Comparison of ENCODE assay signal across 13 cellular contexts in genomic region chr1:110130113-110130591, GRCh38. TPM values are rescaled to one million over a fixed set of nuclear protein-coding genes. Genes with fewer than 3 reads are reported as not detected.
A peak's percentile ranks its signal among the peaks of the same experiment; 100 is the strongest.
DNase-seq lines count a peak whose midpoint lies in the region; TF ChIP-seq lines count a peak whose summit lies in the region.
"Had no signal": no experiment of that assay in that cellular context is flagged by ENCODE, and none has a peak within 500 bp of the region (broad histone marks: within the 10 kb centered on the region; RNA-seq: fewer than 3 reads in every experiment).

No MANE protein-coding gene starts in this region.

- H3K36me3 ChIP-seq in A673 (ENCODE audit: insufficient read depth, low read length, poor library complexity, severe bottlenecking) (no peaks in the 10 kb centered on the region), esophagus muscularis mucosa (no peaks in the 10 kb centered on the region), adrenal gland (replicated peaks in 1 of 2) (no peaks in the 10 kb centered on the region)

- CTCF ChIA-PET in A673 (lab: Charles Lee), result no interaction called here

- no TSS peak for BruUV-seq in A673 (replicated peaks; lab: Mats Ljungman, UMichigan)

- no peak for TF ChIP-seq EP300 in esophagus muscularis mucosa (IDR thresholded peaks at IDR 0.05)

- H3K27me3 ChIP-seq in A673 (replicated peaks; ENCODE audit: insufficient read depth, low read depth, low read length, poor library complexity) (peaks cover 70% of the 10 kb centered on the region), esophagus muscularis mucosa (peaks cover 0 to 39% (median 10%) of the 10 kb centered on the region in 4 donors), adrenal gland (peaks cover 10% of the 10 kb centered on the region)

- TF ChIP-seq CTCF in A673 (conservative IDR thresholded peaks at IDR 0.05; ENCODE audit: low read depth, low read length), result 0 out of 2 replicates have a peak, but pooled peaks have one; percentile 18
- peak; percentile 29 for TF ChIP-seq CTCF in GM13977 (IDR thresholded peaks at IDR 0.05; ENCODE audit: extremely low read depth, insufficient read depth, missing control alignments)
- peak in 1 of 3 experiments; percentile 12 for TF ChIP-seq CTCF in esophagus muscularis mucosa (IDR thresholded peaks at IDR 0.05)
- no peak for TF ChIP-seq CTCF in adrenal gland (IDR thresholded peaks at IDR 0.05)

- intact Hi-C loops in A673 (cut with micrococcal nuclease; ENCODE audit: unreplicated experiment) (no loop called here), esophagus muscularis mucosa (cut with DNase I) (no loop called here), adrenal gland (cut with DNase I) (no loop called here)

- TF ChIP-seq POLR2A in esophagus muscularis mucosa (IDR thresholded peaks at IDR 0.05; ENCODE audit: low read depth), result no peak
- TF ChIP-seq POLR2A in adrenal gland (IDR thresholded peaks at IDR 0.05), result no peak

- POLR2A ChIA-PET in A673 (lab: Charles Lee; ENCODE audit: low non-redundant PET), result no interaction called here

- DNase-seq in A673 (ENCODE audit: low spot score) (no peak), GM13977 (ENCODE audit: low spot score) (no peak), esophagus muscularis mucosa (ENCODE audit: extremely low spot score) (no peak), middle frontal gyrus (ENCODE audit: extremely low spot score, low spot score) (peak; percentile 71), adrenal gland (no peak), globus pallidus (ENCODE audit: low spot score) (no peak), EL (no peak)
- DNase-seq in stimulated activated naive CD4-positive, alpha-beta T cell (lab: John Stamatoyannopoulos, UW), result no peak
- DNase-seq: activated CD4-positive, CD25-positive, alpha-beta regulatory T cell treated with anti-CD3 and anti-CD28 coated beads, Interleukin-2, amount 50 U/mL, for 72 hours; NCI-H1930 had no signal

- in situ Hi-C loops in GM13977 (cut with MboI; ENCODE audit: low pct_unique_long_range_greater_than_20kb, low sequenced_read_pairs, unreplicated experiment), result no loop called here

- no peaks in the 10 kb centered on the region for H3K9me3 ChIP-seq in A673 (ENCODE audit: low read depth, low read length, poor library complexity, severe bottlenecking)
- peaks cover 0 to 7% (median 0%) of the 10 kb centered on the region in 4 donors for H3K9me3 ChIP-seq in esophagus muscularis mucosa
- H3K9me3 ChIP-seq in adrenal gland (replicated peaks in 1 of 3), result no peaks in the 10 kb centered on the region

- no peak overlapping the region for H3K4me3 ChIP-seq in A673 (ENCODE audit: low read depth, low read length, poor library complexity, severe bottlenecking)
- H3K4me3 ChIP-seq in esophagus muscularis mucosa, result peak overlapping the region; percentile 10 to 31 (median 19)
- no peak overlapping the region for H3K4me3 ChIP-seq in adrenal gland

- H3K27ac ChIP-seq in A673 (ENCODE audit: low read depth, low read length, poor library complexity, severe bottlenecking) (no peak overlapping the region), esophagus muscularis mucosa (replicated peaks in 1 of 4) (no peak overlapping the region), adrenal gland (no peak overlapping the region)

- no CpG with 5 or more reads among the region's 31 CpGs for WGBS in esophagus muscularis mucosa
- 0 to 6% (median 6%) methylated on average over 10 to 31 of the region's 31 CpGs for WGBS in adrenal gland, 4 donors

- H3K4me1 ChIP-seq in A673 (ENCODE audit: insufficient read depth, low read length, poor library complexity, severe bottlenecking), result no peaks in the 10 kb centered on the region
- peaks cover 0 to 18% (median 10%) of the 10 kb centered on the region in 4 donors for H3K4me1 ChIP-seq in esophagus muscularis mucosa
- H3K4me1 ChIP-seq in adrenal gland (replicated peaks in 1 of 2), result no peaks in the 10 kb centered on the region

RNA-seq across cellular contexts. Expression of gene UBL4B, which starts 17.9 kb away (rescaled TPM):
- total RNA-seq in A673 (2021) (not detected in 2 replicates), esophagus muscularis mucosa (not detected), adrenal gland (under 1 TPM in 1 of 8 donors, not detected in 7; 0.18 TPM)
- polyA plus RNA-seq in adrenal gland, result under 1 TPM in 2 of 3 donors, not detected in 1; 0.13 to 0.24 TPM
- total RNA-seq: activated naive CD4-positive, alpha-beta T cell treated with anti-CD3 and anti-CD28 coated beads, Interleukin-2, amount 50 U/mL, for 72 hours; mesenteric fat pad had no signal
- polyA plus RNA-seq: esophagus had no signal

RNA-seq across cellular contexts. Expression of gene SLC6A17, which starts 20.1 kb away (rescaled TPM):
- total RNA-seq in A673 (2021) (not detected in 2 replicates), esophagus muscularis mucosa (1 to 10 TPM in 1 of 4 donors, under 1 TPM in 3; 0.42 to 1.8 (median 0.57) TPM), adrenal gland (1 to 10 TPM in 3 of 8 donors, under 1 TPM in 4, not detected in 1; 0.04 to 6.9 (median 0.46) TPM)
- 1 to 10 TPM; 1.4 to 6.0 (median 5.1) TPM for polyA plus RNA-seq in adrenal gland
- total RNA-seq: mesenteric fat pad had no signal

RNA-seq across cellular contexts. Expression of gene ALX3, which starts 59.7 kb away (rescaled TPM):
- total RNA-seq in A673 (2021), result 0.81 and 0.84 TPM in 2 replicates
- total RNA-seq in esophagus muscularis mucosa, result not detected
- total RNA-seq in adrenal gland, result not detected
- under 1 TPM in 1 of 3 donors, not detected in 2; 0.07 TPM for polyA plus RNA-seq in adrenal gland
- total RNA-seq: activated naive CD4-positive, alpha-beta T cell treated with anti-CD3 and anti-CD28 coated beads, Interleukin-2, amount 50 U/mL, for 72 hours; mesenteric fat pad had no signal

Comparison
In these comparisons a context has a peak if more than half of its experiments do, and no peak if none do; other contexts are left out.
1. H3K4me3 ChIP-seq: peak in esophagus muscularis mucosa (4 of 4); none in A673 (single experiment) and adrenal gland (0 of 4).
2. CTCF ChIP-seq: peak in A673 (single experiment) and GM13977 (single experiment); none in adrenal gland (0 of 6).